Comparison of ENCODE assay signal across 8 cellular contexts in the genomic region with DNA sequence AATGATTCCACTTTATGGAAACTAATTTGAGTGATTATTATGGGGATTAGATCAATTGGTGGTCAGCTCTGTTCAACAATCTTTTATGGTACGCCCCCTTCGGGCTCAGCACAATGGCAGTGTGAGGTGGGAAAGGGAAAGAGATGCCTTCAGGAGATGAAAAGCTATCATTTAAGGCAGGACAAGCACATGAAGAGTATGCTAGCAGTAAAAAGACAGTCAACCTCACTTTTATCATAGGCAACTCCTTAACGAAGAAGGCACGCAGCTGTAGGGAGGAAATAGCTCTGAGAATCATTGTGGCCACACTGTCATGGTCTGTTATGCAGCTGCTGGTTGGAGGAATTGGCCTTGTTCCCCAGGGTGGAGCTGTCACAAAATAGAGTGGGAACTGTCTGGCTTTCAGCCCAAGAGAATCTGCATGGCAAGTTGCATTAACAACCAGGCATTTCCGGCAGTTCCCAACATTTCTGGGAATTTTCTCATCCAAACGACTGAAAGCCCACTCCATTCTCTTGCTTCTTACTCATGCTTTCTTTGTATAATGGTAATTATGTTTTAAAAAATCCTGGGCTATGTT. TPM values are rescaled to one million over a fixed set of nuclear protein-coding genes. Genes with fewer than 3 reads are reported as not detected.
DNase-seq lines count a peak whose midpoint lies in the region; ATAC-seq and TF ChIP-seq lines count a peak whose summit lies in the region.

No MANE protein-coding gene starts in this region.

- DNase-seq in GM03348 (ENCODE audit: low spot score): peak; percentile 76
- DNase-seq in coronary artery (ENCODE audit: low spot score): no peak
- DNase-seq in occipital lobe (lab: John Stamatoyannopoulos, UW): peak; percentile 38
- DNase-seq in NCI-H1436 (lab: John Stamatoyannopoulos, UW): no peak
- no peak for DNase-seq in SKM-1 treated with dmso at 0.1 percent for 144 hours (lab: John Stamatoyannopoulos, UW; ENCODE audit: unreplicated experiment)
- no peak for DNase-seq in NCI-H345 (lab: John Stamatoyannopoulos, UW)
- DNase-seq in NCI-H510A treated with DMSO at 0.1 percent for 48 hours (lab: John Stamatoyannopoulos, UW): no peak

- peak; percentile 69 for ATAC-seq in HG03432 (IDR thresholded peaks at IDR 0.05; ENCODE audit: unreplicated experiment)

- H3K27ac ChIP-seq in coronary artery: peak overlapping the region; percentile 25 to 81

- no peak for TF ChIP-seq CTCF in coronary artery (IDR thresholded peaks at IDR 0.05)

- H3K4me3 ChIP-seq in coronary artery: peak overlapping the region; percentile 18

RNA-seq across cellular contexts. Expression of a gene that starts 54.4 kb away (rescaled TPM):
- total RNA-seq in occipital lobe: 35.4 TPM

Comparison
In these comparisons a context has a peak if more than half of its experiments do, and no peak if none do; other contexts are left out.
1. DNase-seq: peak in GM03348 (single experiment) and occipital lobe (single experiment); none in coronary artery (single experiment), NCI-H1436 (single experiment), SKM-1 treated with dmso at 0.1 percent for 144 hours (single experiment), NCI-H345 (single experiment) and NCI-H510A treated with DMSO at 0.1 percent for 48 hours (single experiment).